8 cellular contexts compared by ENCODE assay signal in the genomic region with DNA sequence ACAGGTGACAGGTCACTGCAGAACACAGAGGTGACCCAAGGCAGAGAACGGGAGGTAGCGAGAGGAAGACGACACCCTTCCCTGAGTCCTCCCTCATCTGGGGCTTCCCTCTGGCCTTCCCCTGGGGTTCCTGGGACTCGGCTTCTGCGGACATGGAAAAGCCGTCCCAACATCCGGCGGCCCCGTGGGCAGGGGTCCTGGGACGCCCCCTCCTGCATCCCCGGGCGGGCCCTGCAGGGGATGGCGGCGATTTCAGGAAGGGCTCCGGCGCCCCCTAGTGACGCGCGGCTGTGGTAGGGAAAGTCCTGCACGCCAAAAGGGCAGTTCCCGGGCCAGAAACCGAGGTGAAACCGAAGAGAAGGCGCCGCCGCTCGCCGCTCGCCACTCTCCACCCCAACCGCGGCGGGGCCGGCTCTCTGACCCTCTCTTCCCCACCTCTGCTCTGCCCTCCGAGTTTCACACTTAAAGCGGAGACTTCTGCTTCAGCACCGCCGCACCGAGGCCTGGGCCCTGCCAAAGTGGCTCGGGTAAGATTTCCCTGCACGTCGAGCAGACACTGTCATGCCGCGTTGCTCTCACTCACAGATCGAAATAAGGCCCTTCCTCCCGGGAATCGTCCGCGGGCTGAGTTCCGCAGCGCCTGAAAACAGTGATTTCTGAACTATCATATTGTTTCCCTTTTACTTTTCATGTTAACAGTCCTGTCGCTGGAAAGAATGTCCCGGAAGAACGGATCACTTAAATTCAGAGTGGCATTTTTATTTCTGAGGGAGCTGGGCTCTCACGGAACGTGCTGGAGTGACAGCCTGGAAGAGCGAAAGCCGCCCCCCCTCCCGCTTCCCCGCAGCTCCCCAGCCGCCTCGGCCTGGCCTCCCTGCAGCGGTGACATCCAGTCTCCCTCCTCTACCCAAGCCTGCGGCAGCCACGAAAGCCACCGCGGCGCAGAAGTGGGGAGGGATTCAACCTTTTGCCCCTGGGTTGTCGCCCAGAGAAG.
DNase-seq lines count a peak whose midpoint lies in the region; ATAC-seq and TF ChIP-seq lines count a peak whose summit lies in the region.

No MANE protein-coding gene starts in this region.

- TF ChIP-seq CTCF in RWPE2 (IDR thresholded peaks at IDR 0.05; ENCODE audit: poor library complexity, severe bottlenecking) (peak; percentile 96), suprapubic skin (IDR thresholded peaks at IDR 0.05) (peak; percentile 42 to 77)

- DNase-seq in D341Med (ENCODE audit: low spot score) (peak; percentile 92), RWPE2 (ENCODE audit: low spot score) (peak; percentile 66), germinal center (ENCODE audit: low spot score) (peak; percentile 50), nucleus accumbens (lab: John Stamatoyannopoulos, UW) (peak in 52 of 56 donors; percentile 4 to 88 (median 55)), suprapubic skin (ENCODE audit: low spot score in 2 of 2) (peak; percentile 80 to 84)
- peak; percentile 65 for DNase-seq in activated naive CD4-positive, alpha-beta T cell treated with Interleukin-2 at 50 U/mL for 16 hours

- H3K9me3 ChIP-seq in RWPE2 (ENCODE audit: severe bottlenecking), result no peaks in the 10 kb centered on the region
- peaks cover 6% of the 10 kb centered on the region for H3K9me3 ChIP-seq in suprapubic skin

- H3K27me3 ChIP-seq in RWPE2 (ENCODE audit: insufficient read depth, poor library complexity, severe bottlenecking) (no peaks in the 10 kb centered on the region), suprapubic skin (peaks cover 5% of the 10 kb centered on the region)

- H3K4me1 ChIP-seq in RWPE2 (ENCODE audit: insufficient read depth, poor library complexity, severe bottlenecking), result no peaks in the 10 kb centered on the region
- H3K4me1 ChIP-seq in suprapubic skin, result peaks cover 7% of the 10 kb centered on the region

- TF ChIP-seq EP300 in suprapubic skin (IDR thresholded peaks at IDR 0.05), result no peak

- H3K36me3 ChIP-seq in RWPE2 (ENCODE audit: low read depth), result no peaks in the 10 kb centered on the region
- no peaks in the 10 kb centered on the region for H3K36me3 ChIP-seq in suprapubic skin

- TF ChIP-seq POLR2A in suprapubic skin (IDR thresholded peaks at IDR 0.05), result no peak

- ATAC-seq in GM19463 (IDR thresholded peaks at IDR 0.05; ENCODE audit: unreplicated experiment) (peak; percentile 57), HG03565 (IDR thresholded peaks at IDR 0.05; ENCODE audit: unreplicated experiment) (peak; percentile 51), RWPE2 (ENCODE audit: low read depth) (peak; percentile 84)

- H3K4me3 ChIP-seq in RWPE2 (ENCODE audit: severe bottlenecking) (peak overlapping the region; percentile 19), suprapubic skin (peak overlapping the region; percentile 50)

- WGBS in suprapubic skin, result 23% methylated on average over 64 of the region's 68 CpGs

- no peak overlapping the region for H3K27ac ChIP-seq in RWPE2 (ENCODE audit: poor library complexity, severe bottlenecking)
- no peak overlapping the region for H3K27ac ChIP-seq in suprapubic skin
